ENCODE assay signal across 10 cellular contexts in genomic region chr15:39918688-39919385, GRCh38. TPM values are rescaled to one million over a fixed set of nuclear protein-coding genes. Genes with fewer than 3 reads are reported as not detected.
DNase-seq lines count a peak whose midpoint lies in the region; ATAC-seq and TF ChIP-seq lines count a peak whose summit lies in the region.
"Had no signal": no experiment of that assay in that cellular context is flagged by ENCODE, and none has a peak within 500 bp of the region (broad histone marks: within the 10 kb centered on the region; RNA-seq: fewer than 3 reads in every experiment).

No MANE protein-coding gene starts in this region.

- intact Hi-C loops in sigmoid colon (cut with DNase I), result no loop called here

- TF ChIP-seq EP300 in sigmoid colon (IDR thresholded peaks at IDR 0.05) (no peak), upper lobe of left lung (IDR thresholded peaks at IDR 0.05) (no peak)

- H3K9me3 ChIP-seq in sigmoid colon (no peaks in the 10 kb centered on the region), upper lobe of left lung (no peaks in the 10 kb centered on the region)
- H3K9me3 ChIP-seq: testis had no signal

- TF ChIP-seq CTCF in sigmoid colon (IDR thresholded peaks at IDR 0.05), result no peak
- TF ChIP-seq CTCF in upper lobe of left lung (IDR thresholded peaks at IDR 0.05), result no peak

- peaks cover 0 to 11% (median 0%) of the 10 kb centered on the region in 3 donors for H3K27me3 ChIP-seq in sigmoid colon
- peaks cover 0 to 12% (median 5%) of the 10 kb centered on the region in 4 donors for H3K27me3 ChIP-seq in upper lobe of left lung
- H3K27me3 ChIP-seq: testis had no signal

- peak; percentile 71 for DNase-seq in GM03348 (ENCODE audit: low spot score)
- DNase-seq in fibroblast of the conjunctiva (ENCODE audit: low read depth), result peak; percentile 68
- DNase-seq in sigmoid colon, result no peak
- DNase-seq in upper lobe of left lung, result no peak
- no peak for DNase-seq in NCI-H1436 treated with DMSO at 0.1 percent for 48 hours (lab: John Stamatoyannopoulos, UW)
- DNase-seq in HuH-7 (ENCODE audit: low spot score), result no peak
- DNase-seq: SIG-M5 had no signal

- H3K36me3 ChIP-seq in sigmoid colon (no peaks in the 10 kb centered on the region), upper lobe of left lung (no peaks in the 10 kb centered on the region)

- H3K4me3 ChIP-seq in sigmoid colon (peak overlapping the region in 3 of 4 donors; percentile 73 to 79 (median 76)), upper lobe of left lung (peak overlapping the region in 2 of 4 donors; percentile 61 to 78)

- WGBS in sigmoid colon, 2 donors, result 22 to 30% methylated on average over 13 of the region's 13 CpGs
- WGBS in upper lobe of left lung, 2 donors, result 31 to 37% methylated on average over 13 of the region's 13 CpGs

- H3K4me1 ChIP-seq in sigmoid colon (peaks cover 0 to 27% (median 14%) of the 10 kb centered on the region in 4 donors), upper lobe of left lung (peaks cover 8 to 13% (median 12%) of the 10 kb centered on the region in 4 donors)
- H3K4me1 ChIP-seq: testis had no signal

- TF ChIP-seq POLR2A in sigmoid colon (IDR thresholded peaks at IDR 0.05) (no peak), upper lobe of left lung (IDR thresholded peaks at IDR 0.05) (no peak)

- H3K27ac ChIP-seq in sigmoid colon (peak overlapping the region in 1 of 4 donors; percentile 87), upper lobe of left lung (no peak overlapping the region)

- ATAC-seq in SK-N-SH treated with all-trans-retinoic acid at 6 μM for 48 hours (peak; percentile 23; the same call in 2 of the 3 replicates), upper lobe of left lung (ENCODE audit: low FRiP score in 2 of 2) (no peak), HG03571 (IDR thresholded peaks at IDR 0.05; ENCODE audit: unreplicated experiment) (no peak)

TF ChIP-seq in SK-N-SH treated with all-trans-retinoic acid at 6 μM for 48 hours, 23 proteins besides CTCF, POLR2A, EP300 and RAD21:
- no peak for TF ChIP-seq ZFP30 (CRISPR knock-in tag; IDR thresholded peaks at IDR 0.05)
- TF ChIP-seq GLIS3 (CRISPR knock-in tag; IDR thresholded peaks at IDR 0.05), result no peak
- no peak for TF ChIP-seq ZNF8 (CRISPR knock-in tag; IDR thresholded peaks at IDR 0.05)
- TF ChIP-seq, protein P1, sequence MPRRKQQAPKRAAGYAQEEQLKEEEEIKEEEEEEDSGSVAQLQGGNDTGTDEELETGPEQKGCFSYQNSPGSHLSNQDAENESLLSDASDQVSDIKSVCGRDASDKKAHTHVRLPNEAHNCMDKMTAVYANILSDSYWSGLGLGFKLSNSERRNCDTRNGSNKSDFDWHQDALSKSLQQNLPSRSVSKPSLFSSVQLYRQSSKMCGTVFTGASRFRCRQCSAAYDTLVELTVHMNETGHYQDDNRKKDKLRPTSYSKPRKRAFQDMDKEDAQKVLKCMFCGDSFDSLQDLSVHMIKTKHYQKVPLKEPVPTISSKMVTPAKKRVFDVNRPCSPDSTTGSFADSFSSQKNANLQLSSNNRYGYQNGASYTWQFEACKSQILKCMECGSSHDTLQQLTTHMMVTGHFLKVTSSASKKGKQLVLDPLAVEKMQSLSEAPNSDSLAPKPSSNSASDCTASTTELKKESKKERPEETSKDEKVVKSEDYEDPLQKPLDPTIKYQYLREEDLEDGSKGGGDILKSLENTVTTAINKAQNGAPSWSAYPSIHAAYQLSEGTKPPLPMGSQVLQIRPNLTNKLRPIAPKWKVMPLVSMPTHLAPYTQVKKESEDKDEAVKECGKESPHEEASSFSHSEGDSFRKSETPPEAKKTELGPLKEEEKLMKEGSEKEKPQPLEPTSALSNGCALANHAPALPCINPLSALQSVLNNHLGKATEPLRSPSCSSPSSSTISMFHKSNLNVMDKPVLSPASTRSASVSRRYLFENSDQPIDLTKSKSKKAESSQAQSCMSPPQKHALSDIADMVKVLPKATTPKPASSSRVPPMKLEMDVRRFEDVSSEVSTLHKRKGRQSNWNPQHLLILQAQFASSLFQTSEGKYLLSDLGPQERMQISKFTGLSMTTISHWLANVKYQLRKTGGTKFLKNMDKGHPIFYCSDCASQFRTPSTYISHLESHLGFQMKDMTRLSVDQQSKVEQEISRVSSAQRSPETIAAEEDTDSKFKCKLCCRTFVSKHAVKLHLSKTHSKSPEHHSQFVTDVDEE (CRISPR knock-in tag; IDR thresholded peaks at IDR 0.05), result no peak
- no peak for TF ChIP-seq CSRNP3 (CRISPR knock-in tag; IDR thresholded peaks at IDR 0.05)
- no peak for TF ChIP-seq CSDC2 (CRISPR knock-in tag; IDR thresholded peaks at IDR 0.05)
- TF ChIP-seq SNAI2 (CRISPR knock-in tag; IDR thresholded peaks at IDR 0.05), result no peak
- TF ChIP-seq CREB5 (CRISPR knock-in tag; IDR thresholded peaks at IDR 0.05; ENCODE audit: low read depth), result no peak
- no peak for TF ChIP-seq OSR1 (CRISPR knock-in tag; IDR thresholded peaks at IDR 0.05)
- no peak for TF ChIP-seq ZNF565 (CRISPR knock-in tag; conservative IDR thresholded peaks at IDR 0.05; ENCODE audit: low read depth)

RNA-seq across cellular contexts. Expression of gene GPR176, which starts 1.2 kb away (rescaled TPM):
- total RNA-seq in sigmoid colon, result 1 to 10 TPM; 3.1 to 7.9 (median 6.3) TPM
- 1 to 10 TPM in 1 of 3 donors, under 1 TPM in 2; 0.23 to 3.9 (median 0.60) TPM for polyA plus RNA-seq in sigmoid colon
- 10 to 100 TPM in 1 of 6 donors, 1 to 10 TPM in 5; 1.4 to 12.0 (median 4.9) TPM for total RNA-seq in upper lobe of left lung

RNA-seq across cellular contexts. Expression of gene EIF2AK4, which starts 15.1 kb away (rescaled TPM):
- total RNA-seq in sigmoid colon, result 10 to 100 TPM; 25.0 to 46.5 (median 29.0) TPM
- polyA plus RNA-seq in sigmoid colon, result 10 to 100 TPM; 16.2 to 23.1 (median 22.0) TPM
- 10 to 100 TPM; 29.6 to 65.7 (median 42.3) TPM for total RNA-seq in upper lobe of left lung

Comparison
In these comparisons a context has a peak if more than half of its experiments do, and no peak if none do; other contexts are left out.
1. DNase-seq: peak in GM03348 (single experiment) and fibroblast of the conjunctiva (single experiment); none in sigmoid colon (single experiment), upper lobe of left lung (0 of 2), NCI-H1436 treated with DMSO at 0.1 percent for 48 hours (single experiment) and HuH-7 (single experiment).